Comparison of ENCODE assay signal across 15 cellular contexts in the genomic region with DNA sequence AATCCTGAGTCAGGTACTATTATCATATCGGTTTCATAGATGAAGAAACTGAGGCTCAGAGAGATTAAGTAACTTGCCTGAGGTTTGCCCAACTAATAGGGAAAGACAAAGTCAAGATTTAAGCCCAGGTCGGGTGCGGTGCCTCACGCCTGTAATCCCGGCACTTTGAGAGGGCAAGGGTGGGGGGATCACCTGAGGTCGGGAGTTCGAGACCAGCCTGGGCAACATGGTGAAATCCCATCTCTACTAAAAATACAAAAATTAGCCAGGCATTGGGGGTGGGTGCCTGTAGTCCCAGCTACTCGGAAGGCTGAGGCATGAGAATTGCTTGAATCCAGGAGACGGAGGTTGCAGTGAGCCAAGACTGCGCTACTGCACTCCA. TPM values are rescaled to one million over a fixed set of nuclear protein-coding genes. Genes with fewer than 3 reads are reported as not detected.
DNase-seq lines count a peak whose midpoint lies in the region; ATAC-seq and TF ChIP-seq lines count a peak whose summit lies in the region.
"Not testable (repeated sequence)": the region's sequence is repeated elsewhere in the genome, so short reads cannot be mapped to it uniquely, and the experiment has no call there.
"Had no signal": no experiment of that assay in that cellular context is flagged by ENCODE, and none has a peak within 500 bp of the region (broad histone marks: within the 10 kb centered on the region; RNA-seq: fewer than 3 reads in every experiment).

No MANE protein-coding gene starts in this region.

- peak overlapping the region; percentile 56; the same call in 1 of the 2 replicates for H3K4me2 ChIP-seq in SK-N-SH
- H3K4me2 ChIP-seq in osteoblast (ENCODE audit: insufficient read depth, low read length) = peak overlapping the region; percentile 68

- H3K27ac Mint-ChIP-seq in Calu3 (ENCODE audit: unreplicated experiment) (peak overlapping the region; percentile 57), MCF 10A (ENCODE audit: low read depth, unreplicated experiment) (peak overlapping the region; percentile 78)

- H3K79me2 ChIP-seq in SK-N-SH (ENCODE audit: insufficient read depth); osteoblast (ENCODE audit: insufficient read depth, low read length): not testable (repeated sequence)

- peaks cover 11% of the 10 kb centered on the region in 2 experiments; a peak in 2 of 4 replicates for H3K4me1 ChIP-seq in SK-N-SH (ENCODE audit: control insufficient read depth in 1 of 2, insufficient read depth in 2 of 2, low read depth in 1 of 2, low read length in 1 of 2)
- H3K4me1 ChIP-seq in heart left ventricle = peaks cover 0 to 33% (median 10%) of the 10 kb centered on the region in 12 donors
- H3K4me1 ChIP-seq in lower lobe of right lung = peaks cover 26% of the 10 kb centered on the region
- peaks cover 21% of the 10 kb centered on the region for H3K4me1 ChIP-seq in osteoblast (ENCODE audit: insufficient read depth, low read length)
- H3K4me1 ChIP-seq in stomach = peaks cover 9 to 21% (median 10%) of the 10 kb centered on the region in 4 donors

- not testable (repeated sequence) for H4K20me1 ChIP-seq in SK-N-SH (ENCODE audit: insufficient read depth); osteoblast (ENCODE audit: insufficient read depth, low read length)

- ATAC-seq in heart left ventricle, lower lobe of right lung: not testable (repeated sequence)

- H3K27ac ChIP-seq in SK-N-SH (ENCODE audit: low read depth in 2 of 2, low read length in 1 of 2) (peak overlapping the region; percentile 47 to 76; a peak in 3 of 4 replicates), heart left ventricle (peak overlapping the region in 11 of 12 donors; percentile 39 to 80 (median 69)), lower lobe of right lung (peak overlapping the region; percentile 72), osteoblast (ENCODE audit: low read depth, low read length) (peak overlapping the region; percentile 47), stomach (peak overlapping the region in 4 of 5 donors; percentile 32 to 65 (median 58))

- TF ChIP-seq CTCF in Calu3 (IDR thresholded peaks at IDR 0.05; ENCODE audit: unreplicated experiment); SK-N-SH (IDR thresholded peaks at IDR 0.05); MCF 10A (IDR thresholded peaks at IDR 0.05; ENCODE audit: unreplicated experiment); heart left ventricle (IDR thresholded peaks at IDR 0.05); lower lobe of right lung (IDR thresholded peaks at IDR 0.05); osteoblast (IDR thresholded peaks at IDR 0.05; ENCODE audit: extremely low read depth, low read depth, low read length); stomach (IDR thresholded peaks at IDR 0.05): not testable (repeated sequence)

- not testable (repeated sequence) for TF ChIP-seq RAD21 in SK-N-SH (IDR thresholded peaks at IDR 0.05; ENCODE audit: low read length)

- not testable (repeated sequence) for H3K36me3 Mint-ChIP-seq in Calu3 (ENCODE audit: insufficient read depth, unreplicated experiment); MCF 10A (ENCODE audit: insufficient read depth, unreplicated experiment)

- not testable (repeated sequence) for TF ChIP-seq POLR2A in heart left ventricle (IDR thresholded peaks at IDR 0.05); stomach (IDR thresholded peaks at IDR 0.05)

- CTCF ChIA-PET in Calu3 (lab: Charles Lee) = not testable (repeated sequence)
- CTCF ChIA-PET in SK-N-SH (lab: Yijun Ruan, JAX) (interaction anchor here (1.0 to 3.8 kb wide), 2 partner anchors 14 to 36 kb away, joined by 3 to 13 read pairs; no protein-coding TSS in a partner anchor), MCF 10A (lab: Yijun Ruan, JAX) (interaction anchor here (0.5 kb wide), 1 partner anchor 29 kb away, joined by 3 read pairs; no protein-coding TSS in a partner anchor)

- peaks cover 14% of the 10 kb centered on the region for H3F3A ChIP-seq in SK-N-SH (replicated peaks; ENCODE audit: insufficient read depth)

- intact Hi-C loops in Calu3 (cut with micrococcal nuclease; ENCODE audit: unreplicated experiment) = loop anchor here (2.0 kb wide), 2 partner anchors 15 to 31 kb away; a partner anchor contains a TSS
- intact Hi-C loops in MCF 10A (cut with micrococcal nuclease); heart left ventricle (cut with DNase I); lower lobe of right lung (cut with DNase I); stomach (cut with DNase I; ENCODE audit: low total_unique reads): not testable (repeated sequence)

- H3K9me3 Mint-ChIP-seq in Calu3 (ENCODE audit: low read depth, unreplicated experiment); MCF 10A (ENCODE audit: unreplicated experiment): not testable (repeated sequence)

- DNase-seq in Calu3; SK-N-SH; MCF 10A (ENCODE audit: unreplicated experiment); heart left ventricle; lower lobe of right lung; osteoblast (ENCODE audit: insufficient read length, low spot score, missing footprints); stomach: not testable (repeated sequence)

- H3K9ac ChIP-seq in SK-N-SH = not testable (repeated sequence)

- H3K4me3 Mint-ChIP-seq in Calu3 (ENCODE audit: low read depth, unreplicated experiment) (peak overlapping the region; percentile 24), MCF 10A (ENCODE audit: unreplicated experiment) (peak overlapping the region; percentile 45)

- not testable (repeated sequence) for H3K27me3 ChIP-seq in SK-N-SH (ENCODE audit: insufficient read depth); heart left ventricle; lower lobe of right lung (ENCODE audit: low read depth); osteoblast (ENCODE audit: insufficient read depth, low read length); stomach

- H3K4me1 Mint-ChIP-seq in Calu3 (ENCODE audit: low read depth, unreplicated experiment) = peaks cover 45% of the 10 kb centered on the region
- H3K4me1 Mint-ChIP-seq in MCF 10A (ENCODE audit: insufficient read depth, unreplicated experiment) = peaks cover 22% of the 10 kb centered on the region

- not testable (repeated sequence) for H3K36me3 ChIP-seq in SK-N-SH (replicated peaks in 1 of 2; ENCODE audit: control insufficient read depth in 1 of 2, insufficient read depth in 2 of 2, low read length in 1 of 2); heart left ventricle; lower lobe of right lung; osteoblast (ENCODE audit: insufficient read depth, low read length); stomach

- not testable (repeated sequence) for BruUV-seq in Calu3 (replicated peaks; lab: Mats Ljungman, UMichigan); MCF 10A (replicated peaks; lab: Mats Ljungman, UMichigan)

- H3K4me3 ChIP-seq in SK-N-SH (ENCODE audit: low read depth in 2 of 2, low read length in 1 of 2); lower lobe of right lung; stomach: not testable (repeated sequence)
- H3K4me3 ChIP-seq in heart left ventricle = peak overlapping the region in 1 of 12 donors; percentile 3
- H3K4me3 ChIP-seq in osteoblast (ENCODE audit: insufficient read depth, low read length) = peak overlapping the region; percentile 13

- not testable (repeated sequence) for H3K9me3 ChIP-seq in SK-N-SH; heart left ventricle; lower lobe of right lung; osteoblast (ENCODE audit: low read depth, low read length); stomach

- not testable (repeated sequence) for H2AFZ ChIP-seq in SK-N-SH (ENCODE audit: low read depth); osteoblast (ENCODE audit: low read length)

- H3K9me2 ChIP-seq in SK-N-SH = not testable (repeated sequence)

- H3K27me3 Mint-ChIP-seq in Calu3 (ENCODE audit: unreplicated experiment); MCF 10A (ENCODE audit: insufficient read depth, unreplicated experiment): not testable (repeated sequence)

- 92% methylated on average over 10 of the region's 10 CpGs for WGBS in SK-N-SH (ENCODE audit: low lambda C conversion rate)
- 76 to 87% (median 83%) methylated on average over 10 of the region's 10 CpGs for WGBS in heart left ventricle, 4 donors
- WGBS in stomach, 5 donors = 73 to 93% (median 81%) methylated on average over 10 of the region's 10 CpGs

- POLR2A ChIA-PET in SK-N-SH (lab: Yijun Ruan, JAX) = interaction anchor here (0.5 kb wide), 1 partner anchor 30 kb away, joined by 3 read pairs; no protein-coding TSS in a partner anchor
- POLR2A ChIA-PET in MCF 10A (lab: Yijun Ruan, JAX) = interaction anchor here (7.0 kb wide), 1 partner anchor 15 kb away, joined by 56 read pairs; a partner anchor contains a TSS

- not testable (repeated sequence) for TF ChIP-seq EP300 in SK-N-SH (IDR thresholded peaks at IDR 0.05; ENCODE audit: borderline replicate concordance in 1 of 2, low read depth in 1 of 2, low read length in 1 of 2); stomach (IDR thresholded peaks at IDR 0.05)

RNA-seq across cellular contexts. Expression of a gene that starts 15.8 kb away (rescaled TPM):
- total RNA-seq in Calu3 (2022) (68.5 and 76.7 TPM in 2 replicates), MCF 10A (2022) (74.9 and 99.8 TPM in 2 replicates), heart left ventricle (10 to 100 TPM; 21.7 to 65.8 (median 28.2) TPM), lower lobe of right lung (68.1 TPM), osteoblast (10.3 and 11.9 TPM in 2 replicates), stomach (10 to 100 TPM; 20.0 to 75.3 (median 64.9) TPM)
- polyA plus RNA-seq in SK-N-SH (2012; rRNA removed) (14.9 and 31.9 TPM in 2 replicates), heart left ventricle (10 to 100 TPM; 13.9 to 34.5 TPM), stomach (10 to 100 TPM in 2 of 3 donors, 1 to 10 TPM in 1; 7.2 to 18.5 (median 13.4) TPM)
- polyA plus RNA-seq in SK-N-SH (2012; cell fraction: cytosol; rRNA removed) = 25.5 and 32.8 TPM in 2 replicates
- 91.3 and 98.3 TPM in 2 replicates for polyA plus RNA-seq in SK-N-SH (2012; cell fraction: nucleus; rRNA removed)

RNA-seq across cellular contexts. Expression of a gene that starts 19.9 kb away (rescaled TPM):
- total RNA-seq in Calu3 (2022) (not detected in 2 replicates), MCF 10A (2022) (not detected in 2 replicates), heart left ventricle (not detected), lower lobe of right lung (not detected), osteoblast (not detected in 2 replicates), stomach (not detected)
- polyA plus RNA-seq in SK-N-SH (2012; rRNA removed) (not detected in 2 replicates), heart left ventricle (not detected), stomach (not detected)
- polyA plus RNA-seq in SK-N-SH (2012; cell fraction: cytosol; rRNA removed) = not detected in 2 replicates
- polyA plus RNA-seq in SK-N-SH (2012; cell fraction: nucleus; rRNA removed) = not detected in 2 replicates
- total RNA-seq: activated T-cell treated with anti-CD3 and anti-CD28 coated beads, Interleukin-2, amount 50 U/mL, for 72 hours; colonic mucosa; esophagus mucosa; frontal cortex; H4; left ventricle myocardium superior; SK-MEL-5 had no signal
- polyA plus RNA-seq: adipose tissue had no signal

RNA-seq across cellular contexts. Expression of a gene that starts 28.0 kb away (rescaled TPM):
- total RNA-seq in Calu3 (2022) (84.1 and 97.9 TPM in 2 replicates), MCF 10A (2022) (76.9 and 79.0 TPM in 2 replicates), heart left ventricle (10 to 100 TPM; 33.1 to 66.6 (median 42.1) TPM), lower lobe of right lung (40.8 TPM), osteoblast (37.4 and 41.6 TPM in 2 replicates), stomach (10 to 100 TPM; 22.8 to 75.9 (median 33.0) TPM)
- polyA plus RNA-seq in SK-N-SH (2012; rRNA removed) (56.7 and 89.7 TPM in 2 replicates), heart left ventricle (10 to 100 TPM; 13.7 to 59.2 TPM), stomach (10 to 100 TPM; 36.0 to 69.8 (median 39.9) TPM)
- polyA plus RNA-seq in SK-N-SH (2012; cell fraction: cytosol; rRNA removed) = 50.2 and 68.6 TPM in 2 replicates
- 28.6 and 38.2 TPM in 2 replicates for polyA plus RNA-seq in SK-N-SH (2012; cell fraction: nucleus; rRNA removed)

RNA-seq across cellular contexts. Expression of a gene that starts 28.2 kb away (rescaled TPM):
- total RNA-seq in Calu3 (2022) (650 and 668 TPM in 2 replicates), MCF 10A (2022) (1,049 and 1,269 TPM in 2 replicates), heart left ventricle (100 to 1,000 TPM; 388 to 652 (median 636) TPM), lower lobe of right lung (766 TPM), osteoblast (94.3 and 118 TPM in 2 replicates), stomach (1,000 to 10,000 TPM in 1 of 5 donors, 100 to 1,000 TPM in 4; 456 to 1,872 (median 566) TPM)
- polyA plus RNA-seq in SK-N-SH (2012; rRNA removed) (912 and 1,210 TPM in 2 replicates), heart left ventricle (1,000 to 10,000 TPM in 1 of 2 donors, 100 to 1,000 TPM in 1; 973 to 1,119 TPM), stomach (1,000 to 10,000 TPM; 1,111 to 1,352 (median 1,208) TPM)
- 839 and 875 TPM in 2 replicates for polyA plus RNA-seq in SK-N-SH (2012; cell fraction: cytosol; rRNA removed)
- 329 and 754 TPM in 2 replicates for polyA plus RNA-seq in SK-N-SH (2012; cell fraction: nucleus; rRNA removed)

RNA-seq across cellular contexts. Expression of a gene that starts 31.6 kb away (rescaled TPM):
- total RNA-seq in Calu3 (2022) = 288 and 314 TPM in 2 replicates
- 78.6 and 92.2 TPM in 2 replicates for polyA plus RNA-seq in SK-N-SH (2012; rRNA removed)
- 31.3 and 51.8 TPM in 2 replicates for polyA plus RNA-seq in SK-N-SH (2012; cell fraction: cytosol; rRNA removed)
- polyA plus RNA-seq in SK-N-SH (2012; cell fraction: nucleus; rRNA removed) = 159 and 181 TPM in 2 replicates
- 111 and 117 TPM in 2 replicates for total RNA-seq in MCF 10A (2022)
- 100 to 1,000 TPM in 2 of 9 donors, 10 to 100 TPM in 7; 67.8 to 139 (median 86.1) TPM for total RNA-seq in heart left ventricle
- polyA plus RNA-seq in heart left ventricle = 100 to 1,000 TPM in 1 of 2 donors, 10 to 100 TPM in 1; 69.6 to 114 TPM
- total RNA-seq in lower lobe of right lung = 176 TPM
- 102 and 116 TPM in 2 replicates for total RNA-seq in osteoblast
- 100 to 1,000 TPM in 3 of 5 donors, 10 to 100 TPM in 2; 79.5 to 325 (median 155) TPM for total RNA-seq in stomach
- 100 to 1,000 TPM in 2 of 3 donors, 10 to 100 TPM in 1; 96.1 to 234 (median 112) TPM for polyA plus RNA-seq in stomach
